ENCODE assay signal across 9 cellular contexts in genomic region chr9:84670106-84670800, GRCh38. TPM values are rescaled to one million over a fixed set of nuclear protein-coding genes. Genes with fewer than 3 reads are reported as not detected.
DNase-seq lines count a peak whose midpoint lies in the region; ATAC-seq and TF ChIP-seq lines count a peak whose summit lies in the region.
"Had no signal": no experiment of that assay in that cellular context is flagged by ENCODE, and none has a peak within 500 bp of the region (broad histone marks: within the 10 kb centered on the region; RNA-seq: fewer than 3 reads in every experiment).

No MANE protein-coding gene starts in this region.

- DNase-seq in D341Med (ENCODE audit: low spot score): peak; percentile 53
- DNase-seq in NCI-H526 (lab: John Stamatoyannopoulos, UW): peak; percentile 25 to 56
- DNase-seq in germinal center (ENCODE audit: low spot score): peak; percentile 3
- DNase-seq in osteocyte (ENCODE audit: extremely low spot score, unreplicated experiment): no peak
- DNase-seq in amniotic stem cell (lab: John Stamatoyannopoulos, UW): no peak
- DNase-seq in foreskin keratinocyte: no peak
- DNase-seq: activated effector memory CD4-positive, alpha-beta T cell treated with Interleukin-2 at 50 U/mL for 16 hours had no signal

- no peak overlapping the region for H3K27ac Mint-ChIP-seq in osteocyte (ENCODE audit: unreplicated experiment)

- H3K4me1 ChIP-seq in foreskin keratinocyte: no peaks in the 10 kb centered on the region

- peaks cover under 1% of the 10 kb centered on the region for H3K36me3 Mint-ChIP-seq in osteocyte (ENCODE audit: unreplicated experiment)

- H3K27me3 Mint-ChIP-seq in osteocyte (ENCODE audit: unreplicated experiment): peaks cover 8% of the 10 kb centered on the region

- peaks cover 46% of the 10 kb centered on the region for H3K4me1 Mint-ChIP-seq in osteocyte (ENCODE audit: unreplicated experiment)

- peak overlapping the region; percentile 92 for H3K4me3 Mint-ChIP-seq in osteocyte (ENCODE audit: unreplicated experiment)

- H3K27ac ChIP-seq in foreskin keratinocyte: no peak overlapping the region

- TF ChIP-seq CTCF in osteocyte (IDR thresholded peaks at IDR 0.05): no peak
- no peak for TF ChIP-seq CTCF in foreskin keratinocyte (conservative IDR thresholded peaks at IDR 0.05)

- H3K27me3 ChIP-seq in foreskin keratinocyte: peaks cover 37% of the 10 kb centered on the region

- peaks cover 7% of the 10 kb centered on the region for H3K9me3 Mint-ChIP-seq in osteocyte (ENCODE audit: unreplicated experiment)

- ATAC-seq in HG02623 (IDR thresholded peaks at IDR 0.05; ENCODE audit: unreplicated experiment) (no peak), foreskin keratinocyte (no peak), HG03520 (IDR thresholded peaks at IDR 0.05; ENCODE audit: unreplicated experiment) (no peak)

RNA-seq across cellular contexts. Expression of gene NTRK2, which starts 0.7 kb away (rescaled TPM):
- total RNA-seq in osteocyte: 29.4 and 30.9 TPM in 2 replicates
- under 0.01 TPM in 2 replicates for total RNA-seq in foreskin keratinocyte
- polyA plus RNA-seq in foreskin keratinocyte: 0.01 TPM in 2 replicates

Comparison
In these comparisons a context has a peak if more than half of its experiments do, and no peak if none do; other contexts are left out.
1. DNase-seq: peak in D341Med (single experiment), NCI-H526 (2 of 2) and germinal center (single experiment); none in osteocyte (single experiment), amniotic stem cell (single experiment) and foreskin keratinocyte (0 of 2).
2. RNA of gene NTRK2, which starts 0.7 kb away (total RNA-seq): 29.4 to 30.9 TPM in osteocyte; under 0.01 TPM in foreskin keratinocyte; every median in the first group is over 10 times any median in the second.